ENCODE assay signal across 1 cellular context in the genomic region with DNA sequence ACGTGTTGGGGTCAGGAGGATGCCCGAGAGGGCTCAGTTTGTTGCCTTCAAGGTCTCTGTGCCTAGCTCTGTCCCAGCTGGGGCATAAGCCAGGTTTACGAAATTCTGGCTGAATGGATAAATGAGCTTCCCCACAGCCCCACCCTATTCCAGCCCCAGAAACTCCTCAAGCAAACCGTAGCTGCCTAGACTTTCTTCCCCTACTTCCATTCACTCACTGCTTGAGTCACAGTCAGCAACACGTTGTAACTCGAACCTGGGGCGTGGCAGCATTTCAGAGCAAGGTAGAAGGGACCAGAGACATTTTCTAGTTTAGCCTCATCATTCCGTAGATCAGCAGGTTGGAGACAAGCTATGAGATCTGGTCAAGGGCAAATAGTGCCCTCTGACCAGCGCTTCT.
TF ChIP-seq lines count a peak whose summit lies in the region.

No MANE protein-coding gene starts in this region.

TF ChIP-seq in H1, 55 proteins besides CTCF, POLR2A, EP300 and RAD21 (continued from another document):
- no peak for TF ChIP-seq HDAC2 (IDR thresholded peaks at IDR 0.05; ENCODE audit: borderline replicate concordance in 1 of 2, low read depth in 2 of 2, low read length in 2 of 2)
